ENCODE assay signal across 1 cellular context in genomic region chr9:4678679-4679267, GRCh38.
TF ChIP-seq lines count a peak whose summit lies in the region.

No MANE protein-coding gene starts in this region.

TF ChIP-seq in A549, 52 proteins besides CTCF, POLR2A, EP300 and RAD21 (continued from another document):
- TF ChIP-seq ELK1 (IDR thresholded peaks at IDR 0.05; ENCODE audit: low read depth, low read length): no peak
- no peak for TF ChIP-seq ZSCAN20 (CRISPR knock-in tag; IDR thresholded peaks at IDR 0.05)
- TF ChIP-seq EHMT2 (IDR thresholded peaks at IDR 0.05; ENCODE audit: low read depth): no peak
- TF ChIP-seq CBX2 (IDR thresholded peaks at IDR 0.05; ENCODE audit: borderline replicate concordance, low read depth): no peak
TF ChIP-seq in A549: peak in this region for 2.
